1 cellular context compared by ENCODE assay signal in genomic region chr2:50729306-50730105, GRCh38.
TF ChIP-seq lines count a peak whose summit lies in the region.

No MANE protein-coding gene starts in this region.

TF ChIP-seq in GM23338, 12 proteins besides CTCF, POLR2A, EP300 and RAD21 (continued from another document):
- no peak for TF ChIP-seq NANOG (IDR thresholded peaks at IDR 0.05; ENCODE audit: borderline replicate concordance)
